In the genomic region with DNA sequence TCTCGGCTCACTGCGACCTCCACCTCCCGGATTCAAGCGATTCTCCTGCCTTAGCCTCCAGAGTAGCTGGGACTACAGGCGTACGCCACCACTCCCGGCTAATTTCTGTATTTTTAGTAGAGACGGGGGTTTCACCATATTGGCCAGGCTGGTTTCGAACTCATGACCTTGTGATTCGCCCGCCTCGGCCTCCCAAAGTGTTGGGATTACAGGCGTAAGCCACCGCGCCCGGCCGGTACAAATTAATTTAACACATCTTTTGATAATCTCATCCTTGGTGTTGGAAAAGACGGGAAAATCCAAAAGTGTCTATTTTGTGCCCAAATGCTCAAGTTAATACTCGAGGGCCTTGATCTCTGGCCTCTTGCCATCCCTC, we compare ENCODE assay signal across 8 cellular contexts. TPM values are rescaled to one million over a fixed set of nuclear protein-coding genes. Genes with fewer than 3 reads are reported as not detected.
DNase-seq lines count a peak whose midpoint lies in the region; ATAC-seq and TF ChIP-seq lines count a peak whose summit lies in the region.
"Not testable (repeated sequence)": the region's sequence is repeated elsewhere in the genome, so short reads cannot be mapped to it uniquely, and the experiment has no call there.

No MANE protein-coding gene starts in this region.

- H3K9ac ChIP-seq in mammary epithelial cell (ENCODE audit: insufficient read depth, low read length) = peak overlapping the region; percentile 88

- intact Hi-C loops in mammary epithelial cell (cut with micrococcal nuclease); prostate gland (cut with DNase I): not testable (repeated sequence)

- not testable (repeated sequence) for H3K27me3 Mint-ChIP-seq in CD8-positive, alpha-beta memory T cell; activated CD4-positive, alpha-beta memory T cell treated with anti-CD3 and anti-CD28 coated beads, Interleukin-2, amount 10 ng/mL, durations not matched to agents 7 days and 5 days; memory B cell

- not testable (repeated sequence) for H3K36me3 ChIP-seq in CD8-positive, alpha-beta memory T cell (ENCODE audit: insufficient read depth, low read length); MG63; mammary epithelial cell (ENCODE audit: insufficient read depth, low read length); prostate gland; tibial nerve

- H3K4me3 ChIP-seq in CD8-positive, alpha-beta memory T cell (ENCODE audit: low read length) = peak overlapping the region; percentile 96
- H3K4me3 ChIP-seq in MG63 (peak overlapping the region; percentile 98), mammary epithelial cell (replicated peaks in 1 of 3; ENCODE audit: insufficient read depth in 1 of 3, low read depth in 2 of 3, low read length in 3 of 3) (peak overlapping the region; percentile 95 to 100 (median 96)), fibroblast of villous mesenchyme (ENCODE audit: low read depth, low read length) (peak overlapping the region; percentile 97), prostate gland (peak overlapping the region; percentile 93 to 96), tibial nerve (peak overlapping the region; percentile 86 to 100 (median 94))

- H3K4me3 Mint-ChIP-seq in CD8-positive, alpha-beta memory T cell = peak overlapping the region; percentile 89 to 98 (median 93)
- H3K4me3 Mint-ChIP-seq in activated CD4-positive, alpha-beta memory T cell treated with anti-CD3 and anti-CD28 coated beads, Interleukin-2, amount 10 ng/mL, durations not matched to agents 7 days and 5 days = peak overlapping the region; percentile 96
- H3K4me3 Mint-ChIP-seq in memory B cell = peak overlapping the region; percentile 93

- H3K79me2 ChIP-seq in mammary epithelial cell (ENCODE audit: insufficient read depth, low read length) = peaks cover 51% of the 10 kb centered on the region

- 87% methylated on average over 8 of the region's 19 CpGs for WGBS in mammary epithelial cell (ENCODE audit: low coverage, missing lambda C conversion rate)
- WGBS in prostate gland = 80% methylated on average over 19 of the region's 19 CpGs
- 78 to 82% methylated on average over 19 of the region's 19 CpGs for WGBS in tibial nerve, 2 donors

- not testable (repeated sequence) for TF ChIP-seq EP300 in tibial nerve (IDR thresholded peaks at IDR 0.05)

- H3K9me3 ChIP-seq in CD8-positive, alpha-beta memory T cell (ENCODE audit: low read length); MG63; mammary epithelial cell (replicated peaks; ENCODE audit: insufficient read depth, low read length); prostate gland; tibial nerve: not testable (repeated sequence)

- POLR2A ChIA-PET in CD8-positive, alpha-beta memory T cell (lab: Charles Lee) = interaction anchor here (1.1 to 2.2 kb wide), 2 partner anchors 64 to 65 kb away, joined by 16 to 111 read pairs; a partner anchor contains a TSS
- POLR2A ChIA-PET in activated CD4-positive, alpha-beta memory T cell treated with anti-CD3 and anti-CD28 coated beads, Interleukin-2, amount 10 ng/mL, durations not matched to agents 7 days and 5 days (lab: Charles Lee) = interaction anchor here (0.6 to 5.2 kb wide), 5 partner anchors 9 to 73 kb away, joined by 3 to 170 read pairs (median 3); a partner anchor contains a TSS

- peaks cover 0 to 14% (median 0%) of the 10 kb centered on the region in 3 donors for H3K36me3 Mint-ChIP-seq in CD8-positive, alpha-beta memory T cell
- peaks cover 28% of the 10 kb centered on the region for H3K36me3 Mint-ChIP-seq in activated CD4-positive, alpha-beta memory T cell treated with anti-CD3 and anti-CD28 coated beads, Interleukin-2, amount 10 ng/mL, durations not matched to agents 7 days and 5 days (ENCODE audit: low read depth)
- H3K36me3 Mint-ChIP-seq in memory B cell = not testable (repeated sequence)

- BruUV-seq in mammary epithelial cell (replicated peaks; lab: Mats Ljungman, UMichigan) = not testable (repeated sequence)

- peak in 1 of 5 donors; percentile 48 for DNase-seq in CD8-positive, alpha-beta memory T cell
- not testable (repeated sequence) for DNase-seq in MG63; activated CD4-positive, alpha-beta memory T cell treated with anti-CD3 and anti-CD28 coated beads, Interleukin-2, amount 10 ng/mL, durations not matched to agents 7 days and 5 days; mammary epithelial cell; fibroblast of villous mesenchyme (ENCODE audit: low read depth); memory B cell (ENCODE audit: low spot score in 2 of 2); prostate gland (ENCODE audit: low spot score); tibial nerve (ENCODE audit: low spot score in 2 of 2)

- H3K27ac Mint-ChIP-seq in CD8-positive, alpha-beta memory T cell = peak overlapping the region; percentile 92 to 99 (median 96)
- peak overlapping the region; percentile 92 for H3K27ac Mint-ChIP-seq in activated CD4-positive, alpha-beta memory T cell treated with anti-CD3 and anti-CD28 coated beads, Interleukin-2, amount 10 ng/mL, durations not matched to agents 7 days and 5 days
- peak overlapping the region; percentile 95 for H3K27ac Mint-ChIP-seq in memory B cell

- peak overlapping the region; percentile 99 for H2AFZ ChIP-seq in mammary epithelial cell (ENCODE audit: low read depth, low read length)

- peaks cover 57 to 69% (median 67%) of the 10 kb centered on the region in 3 donors for H3K4me1 Mint-ChIP-seq in CD8-positive, alpha-beta memory T cell
- peaks cover 31% of the 10 kb centered on the region for H3K4me1 Mint-ChIP-seq in activated CD4-positive, alpha-beta memory T cell treated with anti-CD3 and anti-CD28 coated beads, Interleukin-2, amount 10 ng/mL, durations not matched to agents 7 days and 5 days
- peaks cover 28% of the 10 kb centered on the region for H3K4me1 Mint-ChIP-seq in memory B cell

- peaks cover 20% of the 10 kb centered on the region for H3K4me1 ChIP-seq in CD8-positive, alpha-beta memory T cell (ENCODE audit: insufficient read depth, low read length)
- not testable (repeated sequence) for H3K4me1 ChIP-seq in mammary epithelial cell (ENCODE audit: insufficient read depth, low read length); prostate gland (replicated peaks)
- H3K4me1 ChIP-seq in tibial nerve = peaks cover 0 to 26% (median 15%) of the 10 kb centered on the region in 4 donors

- not testable (repeated sequence) for H3K9me3 Mint-ChIP-seq in CD8-positive, alpha-beta memory T cell; activated CD4-positive, alpha-beta memory T cell treated with anti-CD3 and anti-CD28 coated beads, Interleukin-2, amount 10 ng/mL, durations not matched to agents 7 days and 5 days; memory B cell

- CTCF ChIA-PET in CD8-positive, alpha-beta memory T cell (lab: Charles Lee) = interaction anchor here (0.7 to 3.9 kb wide), 7 partner anchors 9 to 867 kb away, joined by 3 to 73 read pairs (median 4); a partner anchor contains a TSS
- CTCF ChIA-PET in activated CD4-positive, alpha-beta memory T cell treated with anti-CD3 and anti-CD28 coated beads, Interleukin-2, amount 10 ng/mL, durations not matched to agents 7 days and 5 days (lab: Charles Lee) = interaction anchor here (3.7 kb wide), 1 partner anchor 66 kb away, joined by 68 read pairs; a partner anchor contains a TSS
- CTCF ChIA-PET in mammary epithelial cell (lab: Charles Lee; ENCODE audit: low non-redundant PET) = not testable (repeated sequence)

- not testable (repeated sequence) for TF ChIP-seq POLR2A in prostate gland (IDR thresholded peaks at IDR 0.05); tibial nerve (IDR thresholded peaks at IDR 0.05)

- H3K27ac ChIP-seq in CD8-positive, alpha-beta memory T cell (ENCODE audit: low read depth, low read length) = peak overlapping the region; percentile 94
- H3K27ac ChIP-seq in mammary epithelial cell (ENCODE audit: insufficient read depth, low read depth, low read length) = peak overlapping the region; percentile 76
- H3K27ac ChIP-seq in prostate gland = peak overlapping the region; percentile 90 to 92
- H3K27ac ChIP-seq in tibial nerve = peak overlapping the region; percentile 76 to 95 (median 88)

- TF ChIP-seq CTCF in mammary epithelial cell (conservative IDR thresholded peaks at IDR 0.05 in 1 of 2, IDR thresholded peaks at IDR 0.05 in 1 of 2; ENCODE audit: extremely low read depth in 1 of 2, insufficient read depth in 1 of 2, low read depth in 1 of 2, low read length in 2 of 2); fibroblast of villous mesenchyme (IDR thresholded peaks at IDR 0.05; ENCODE audit: insufficient read depth, low read depth, low read length); prostate gland (IDR thresholded peaks at IDR 0.05); tibial nerve (IDR thresholded peaks at IDR 0.05): not testable (repeated sequence)

- H3K4me2 ChIP-seq in mammary epithelial cell (ENCODE audit: insufficient read depth, low read depth, low read length) = peak overlapping the region; percentile 70

- not testable (repeated sequence) for ATAC-seq in memory B cell (ENCODE audit: low read depth)

- in situ Hi-C loops in mammary epithelial cell (cut with MboI; ENCODE audit: low sequenced_read_pairs in 2 of 2) = not testable (repeated sequence)

- not testable (repeated sequence) for H3K27me3 ChIP-seq in CD8-positive, alpha-beta memory T cell (ENCODE audit: insufficient read depth, low read length, poor library complexity, severe bottlenecking); MG63; mammary epithelial cell (ENCODE audit: insufficient read depth, low read length); prostate gland (replicated peaks; ENCODE audit: insufficient read depth); tibial nerve

- dilution Hi-C loops in mammary epithelial cell (cut with HindIII; ENCODE audit: low sequenced_read_pairs) = not testable (repeated sequence)

- not testable (repeated sequence) for H4K20me1 ChIP-seq in mammary epithelial cell (ENCODE audit: insufficient read depth, low read length)

RNA-seq across cellular contexts. Expression of a gene that starts 1.0 kb away (rescaled TPM):
- 10 to 100 TPM; 15.2 to 17.3 TPM for total RNA-seq in CD8-positive, alpha-beta memory T cell
- 36.2 TPM for polyA plus RNA-seq in CD8-positive, alpha-beta memory T cell
- total RNA-seq in MG63 (2014; rRNA removed; shearing (Covaris generic); ENCODE audit: low replicate concordance) = 20.2 and 31.8 TPM in 2 replicates
- total RNA-seq in activated CD4-positive, alpha-beta memory T cell treated with anti-CD3 and anti-CD28 coated beads, Interleukin-2, amount 10 ng/mL, durations not matched to agents 7 days and 5 days = 10 to 100 TPM; 22.0 to 22.3 TPM
- 100 to 1,000 TPM in 1 of 2 donors, 10 to 100 TPM in 1; 48.8 to 126 TPM for total RNA-seq in mammary epithelial cell
- polyA plus RNA-seq in mammary epithelial cell = 27.6 TPM
- 43.2 TPM for polyA minus RNA-seq in mammary epithelial cell
- total RNA-seq in fibroblast of villous mesenchyme = 38.0 and 61.7 TPM in 2 replicates
- total RNA-seq in prostate gland = 10 to 100 TPM; 39.0 to 41.0 TPM
- 10 to 100 TPM; 22.5 to 30.8 (median 28.3) TPM for total RNA-seq in tibial nerve
